Comparison of ENCODE assay signal across 8 cellular contexts in the genomic region with DNA sequence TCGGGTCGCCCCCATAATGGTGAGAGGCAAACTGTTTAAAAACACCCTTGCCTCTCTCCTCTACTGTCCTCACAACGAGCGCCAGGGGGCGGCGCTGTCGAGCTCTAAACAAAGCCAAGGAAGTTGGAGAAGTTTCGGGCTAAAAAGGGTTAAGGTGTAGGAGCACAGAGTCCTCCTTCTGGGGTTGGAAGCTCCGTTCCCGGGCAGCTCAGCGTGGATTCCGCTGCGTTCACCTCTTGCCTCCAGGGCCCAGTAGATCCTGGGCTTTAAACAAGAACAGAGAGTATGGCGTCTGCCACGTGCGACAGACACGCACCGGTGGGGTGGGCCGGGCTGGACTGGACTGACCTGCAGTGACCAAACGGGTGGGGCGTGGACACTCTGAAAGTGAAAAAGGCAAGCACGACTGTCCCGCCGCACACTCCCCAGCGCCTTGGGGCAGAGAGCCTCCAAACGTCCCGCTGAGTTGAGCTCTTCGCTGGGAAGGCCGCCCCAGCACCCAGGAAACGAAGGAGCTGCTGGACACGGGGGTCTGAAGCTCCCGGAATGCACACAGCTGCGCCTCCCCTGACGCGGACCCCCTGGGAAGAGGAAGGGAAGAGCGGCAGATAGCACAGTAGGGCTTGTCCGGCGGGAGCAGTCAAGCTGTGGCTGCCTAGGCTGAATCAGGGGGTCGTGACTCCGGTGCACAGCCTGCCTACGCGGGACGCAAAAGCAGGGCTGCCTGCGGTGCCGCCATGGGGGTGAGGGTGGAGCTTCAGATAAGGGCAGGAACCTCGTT. TPM values are rescaled to one million over a fixed set of nuclear protein-coding genes. Genes with fewer than 3 reads are reported as not detected.
A peak's percentile ranks its signal among the peaks of the same experiment; 100 is the strongest.
DNase-seq lines count a peak whose midpoint lies in the region; ATAC-seq and TF ChIP-seq lines count a peak whose summit lies in the region.

No MANE protein-coding gene starts in this region.

- H4K20me1 ChIP-seq in PC-3 (ENCODE audit: low read length): no peaks in the 10 kb centered on the region

- no peaks in the 10 kb centered on the region for H3K79me2 ChIP-seq in PC-3 (ENCODE audit: low read length)

- H3K4me3 Mint-ChIP-seq in activated CD4-positive, alpha-beta T cell treated with anti-CD3 and anti-CD28 coated beads for 36 hours: no peak overlapping the region

- H3K27me3 ChIP-seq in PC-3 (ENCODE audit: low read length) (no peaks in the 10 kb centered on the region; the same call in 1 of the 2 replicates), left lung (peaks cover 12 to 44% of the 10 kb centered on the region in 2 donors)

- no peak overlapping the region for H3K27ac ChIP-seq in PC-3 (ENCODE audit: low read length)
- peak overlapping the region; percentile 89 to 91 for H3K27ac ChIP-seq in left lung

- intact Hi-C loops in activated CD4-positive, alpha-beta T cell treated with anti-CD3 and anti-CD28 coated beads for 36 hours (cut with DNase I, micrococcal nuclease): loop anchor here in 1 of 2 experiments (1.0 to 10.0 kb wide), 2 partner anchors 184 to 294 kb away; no protein-coding TSS in a partner anchor
- intact Hi-C loops in PC-3 (cut with micrococcal nuclease) (no loop called here), left lung (cut with DNase I) (loop anchor here in 1 of 2 donors (5.0 kb wide), 1 partner anchor 186 kb away; no protein-coding TSS in a partner anchor)

- no peak overlapping the region for H2AFZ ChIP-seq in PC-3 (ENCODE audit: low read length)

- no peak overlapping the region for H3K27ac Mint-ChIP-seq in activated CD4-positive, alpha-beta T cell treated with anti-CD3 and anti-CD28 coated beads for 36 hours

- H3K27me3 Mint-ChIP-seq in activated CD4-positive, alpha-beta T cell treated with anti-CD3 and anti-CD28 coated beads for 36 hours: peaks cover 52% of the 10 kb centered on the region

- POLR2A ChIA-PET in activated CD4-positive, alpha-beta T cell treated with anti-CD3 and anti-CD28 coated beads for 36 hours (lab: Charles Lee): interaction anchor here (0.8 kb wide), 1 partner anchor 94 kb away, joined by 4 read pairs; no protein-coding TSS in a partner anchor
- POLR2A ChIA-PET in PC-3 (lab: Charles Lee; ENCODE audit: unreplicated experiment): no interaction called here

- no peaks in the 10 kb centered on the region for H3K9me2 ChIP-seq in PC-3 (replicated peaks; ENCODE audit: low read length)

- H3F3A ChIP-seq in PC-3 (ENCODE audit: low read length, unreplicated experiment): no peaks in the 10 kb centered on the region

- no TSS peak for BruUV-seq in PC-3 (replicated peaks; lab: Mats Ljungman, UMichigan)

- H3K4me1 Mint-ChIP-seq in activated CD4-positive, alpha-beta T cell treated with anti-CD3 and anti-CD28 coated beads for 36 hours: peaks cover 5% of the 10 kb centered on the region

- H3K4me1 ChIP-seq in PC-3 (ENCODE audit: insufficient read depth, low read length) (peaks cover 16% of the 10 kb centered on the region), left lung (peaks cover 7 to 53% of the 10 kb centered on the region in 2 donors)

- H3K36me3 Mint-ChIP-seq in activated CD4-positive, alpha-beta T cell treated with anti-CD3 and anti-CD28 coated beads for 36 hours (ENCODE audit: low read depth): no peaks in the 10 kb centered on the region

- no peak overlapping the region for H3K9ac ChIP-seq in PC-3 (ENCODE audit: low read length)

- CTCF ChIA-PET in activated CD4-positive, alpha-beta T cell treated with anti-CD3 and anti-CD28 coated beads for 36 hours (lab: Charles Lee): interaction anchor here (0.6 to 1.5 kb wide), 6 partner anchors 13 to 477 kb away, joined by 3 to 5 read pairs (median 4); no protein-coding TSS in a partner anchor
- CTCF ChIA-PET in PC-3 (lab: Charles Lee): no interaction called here

- peak; percentile 49 for ATAC-seq in activated CD4-positive, alpha-beta T cell treated with anti-CD3 and anti-CD28 coated beads for 36 hours
- ATAC-seq in PC-3: no peak
- ATAC-seq in left lung: peak; percentile 59
- no peak for ATAC-seq in stimulated activated naive CD8-positive, alpha-beta T cell treated with anti-CD3 and anti-CD28 coated beads, Interleukin-15, Interleukin-2, amounts not matched to agents 100 U/mL and 50 U/mL, for 24 hours
- ATAC-seq in GM19452 (IDR thresholded peaks at IDR 0.05; ENCODE audit: unreplicated experiment): no peak

- H3K36me3 ChIP-seq in PC-3 (ENCODE audit: low read depth, low read length) (no peaks in the 10 kb centered on the region), left lung (peaks cover 0 to 5% of the 10 kb centered on the region in 2 donors)

- TF ChIP-seq CTCF in PC-3 (conservative IDR thresholded peaks at IDR 0.05; ENCODE audit: low read depth, low read length) (peak; percentile 70), left lung (IDR thresholded peaks at IDR 0.05) (peak; percentile 57 to 83)

- H3K9me3 ChIP-seq in PC-3 (ENCODE audit: low read length): no peaks in the 10 kb centered on the region
- H3K9me3 ChIP-seq in left lung: no peaks in the 10 kb centered on the region

- DNase-seq in activated CD4-positive, alpha-beta T cell treated with anti-CD3 and anti-CD28 coated beads for 36 hours: peak; percentile 78
- no peak for DNase-seq in activated CD4-positive, alpha-beta T cell treated with anti-CD3 and anti-CD28 coated beads for 4 hours
- DNase-seq in PC-3 (peak; percentile 70), dermis microvascular lymphatic vessel endothelial cell (ENCODE audit: low read depth in 2 of 2) (peak; percentile 35 to 87), left lung (peak; percentile 83 to 93), NCI-H526 treated with DMSO at 0.1 percent for 48 hours (lab: John Stamatoyannopoulos, UW) (no peak)
- peak; percentile 44 for DNase-seq in stimulated activated naive CD8-positive, alpha-beta T cell treated with anti-CD3 and anti-CD28 coated beads, Interleukin-15, Interleukin-2, amounts not matched to agents 100 U/mL and 50 U/mL, for 24 hours

- H3K4me3 ChIP-seq in PC-3 (ENCODE audit: low read length): peak overlapping the region; percentile 73; the same call in 1 of the 2 replicates
- H3K4me3 ChIP-seq in left lung: peak overlapping the region; percentile 51 to 53

- no peaks in the 10 kb centered on the region for H3K9me3 Mint-ChIP-seq in activated CD4-positive, alpha-beta T cell treated with anti-CD3 and anti-CD28 coated beads for 36 hours (ENCODE audit: low read depth)

- peak overlapping the region; percentile 96 for H3K4me2 ChIP-seq in PC-3 (ENCODE audit: low read length)

RNA-seq across cellular contexts. Expression of a gene that starts 1.6 kb away (rescaled TPM):
- total RNA-seq in activated CD4-positive, alpha-beta T cell treated with anti-CD3 and anti-CD28 coated beads for 36 hours: not detected
- 3.1 and 4.5 TPM in 2 replicates for total RNA-seq in PC-3 (2014; rRNA removed)
- total RNA-seq in dermis microvascular lymphatic vessel endothelial cell: 7.7 and 9.6 TPM in 2 replicates
- total RNA-seq in left lung: 10 to 100 TPM; 53.1 to 77.4 TPM

RNA-seq across cellular contexts. Expression of a gene that starts 15.9 kb away (rescaled TPM):
- total RNA-seq in activated CD4-positive, alpha-beta T cell treated with anti-CD3 and anti-CD28 coated beads for 36 hours: not detected
- total RNA-seq in PC-3 (2014; rRNA removed): not detected in 2 replicates
- total RNA-seq in dermis microvascular lymphatic vessel endothelial cell: not detected in 2 replicates
- not detected for total RNA-seq in left lung

RNA-seq across cellular contexts. Expression of a gene that starts 35.1 kb away (rescaled TPM):
- under 1 TPM; 0.82 to 0.84 TPM for total RNA-seq in activated CD4-positive, alpha-beta T cell treated with anti-CD3 and anti-CD28 coated beads for 36 hours
- total RNA-seq in PC-3 (2014; rRNA removed): not detected in 2 replicates
- total RNA-seq in dermis microvascular lymphatic vessel endothelial cell: 71.6 and 101 TPM in 2 replicates
- 100 to 1,000 TPM in 1 of 2 donors, 10 to 100 TPM in 1; 71.2 to 108 TPM for total RNA-seq in left lung

Comparison
In these comparisons a context has a peak if more than half of its experiments do, and no peak if none do; other contexts are left out.
1. DNase-seq: peak in activated CD4-positive, alpha-beta T cell treated with anti-CD3 and anti-CD28 coated beads for 36 hours (single experiment), PC-3 (single experiment), dermis microvascular lymphatic vessel endothelial cell (2 of 2), left lung (2 of 2) and stimulated activated naive CD8-positive, alpha-beta T cell treated with anti-CD3 and anti-CD28 coated beads, Interleukin-15, Interleukin-2, amounts not matched to agents 100 U/mL and 50 U/mL, for 24 hours (single experiment); none in activated CD4-positive, alpha-beta T cell treated with anti-CD3 and anti-CD28 coated beads for 4 hours (0 of 2) and NCI-H526 treated with DMSO at 0.1 percent for 48 hours (single experiment).
2. ATAC-seq: peak in activated CD4-positive, alpha-beta T cell treated with anti-CD3 and anti-CD28 coated beads for 36 hours (single experiment) and left lung (single experiment); none in PC-3 (single experiment), stimulated activated naive CD8-positive, alpha-beta T cell treated with anti-CD3 and anti-CD28 coated beads, Interleukin-15, Interleukin-2, amounts not matched to agents 100 U/mL and 50 U/mL, for 24 hours (single experiment) and GM19452 (single experiment).
3. RNA of a gene that starts 35.1 kb away (total RNA-seq): 71.2 to 108 TPM in left lung and 71.6 to 101 TPM in dermis microvascular lymphatic vessel endothelial cell; 0.82 to 0.84 TPM in activated CD4-positive, alpha-beta T cell treated with anti-CD3 and anti-CD28 coated beads for 36 hours and not detected in PC-3; every median in the first group is over 10 times any median in the second.